13 cellular contexts compared by ENCODE assay signal in genomic region chr15:45759910-45760309, GRCh38.
DNase-seq lines count a peak whose midpoint lies in the region; ATAC-seq and TF ChIP-seq lines count a peak whose summit lies in the region.
"Had no signal": no experiment of that assay in that cellular context is flagged by ENCODE, and none has a peak within 500 bp of the region (broad histone marks: within the 10 kb centered on the region; RNA-seq: fewer than 3 reads in every experiment).

No MANE protein-coding gene starts in this region.

- no peak overlapping the region for H2AK5ac ChIP-seq in neuronal stem cell (ENCODE audit: low read depth, low read length)

- no peak overlapping the region for H3K4me3 Mint-ChIP-seq in natural killer cell treated with Interleukin-12 subunit alpha and Interleukin-12 subunit beta and Interleukin-15 and Interleukin-18, amount 100 ng/mL, for 72 hours
- H3K4me3 Mint-ChIP-seq in effector memory CD8-positive, alpha-beta T cell = no peak overlapping the region
- H3K4me3 Mint-ChIP-seq: CD4-positive, alpha-beta memory T cell had no signal

- no peak overlapping the region for H3K27ac Mint-ChIP-seq in natural killer cell treated with Interleukin-12 subunit alpha and Interleukin-12 subunit beta and Interleukin-15 and Interleukin-18, amount 100 ng/mL, for 72 hours
- no peak overlapping the region for H3K27ac Mint-ChIP-seq in effector memory CD8-positive, alpha-beta T cell
- H3K27ac Mint-ChIP-seq: CD4-positive, alpha-beta memory T cell had no signal

- TF ChIP-seq RAD21 in SK-N-SH (IDR thresholded peaks at IDR 0.05; ENCODE audit: low read length) = no peak

- H3K79me2 ChIP-seq in DOHH2 (ENCODE audit: control insufficient read depth, low read length) = no peaks in the 10 kb centered on the region
- no peaks in the 10 kb centered on the region for H3K79me2 ChIP-seq in SK-N-SH (ENCODE audit: insufficient read depth)

- H3K9ac ChIP-seq in neuronal stem cell (ENCODE audit: low read depth, low read length, poor library complexity) (no peak overlapping the region), SK-N-SH (no peak overlapping the region)
- H3K9ac ChIP-seq: GM23248 had no signal

- peak; percentile 98 for DNase-seq in NCI-H82 (lab: John Stamatoyannopoulos, UW)
- peak; percentile 32 for DNase-seq in neuronal stem cell (ENCODE audit: low spot score)
- no peak for DNase-seq in natural killer cell treated with Interleukin-12 subunit alpha and Interleukin-12 subunit beta and Interleukin-15 and Interleukin-18, amount 100 ng/mL, for 72 hours (ENCODE audit: low spot score)
- DNase-seq in SK-N-SH = no peak
- DNase-seq in effector memory CD8-positive, alpha-beta T cell = no peak
- DNase-seq: BE2C; CD4-positive, alpha-beta memory T cell; DMS53; GM23248 had no signal

- H3K27ac ChIP-seq in DOHH2 (ENCODE audit: low read depth, low read length) (no peak overlapping the region), ectodermal cell (ENCODE audit: insufficient read depth, low read depth, low read length, poor library complexity, severe bottlenecking) (peak overlapping the region; percentile 30), neuronal stem cell (replicated peaks; ENCODE audit: low read length) (peak overlapping the region; percentile 14), SK-N-SH (ENCODE audit: low read depth in 2 of 2, low read length in 1 of 2) (no peak overlapping the region)
- H3K27ac ChIP-seq: A549, C4-2B, GM23248 had no signal

- no peak overlapping the region for H3K14ac ChIP-seq in neuronal stem cell (ENCODE audit: low read length)

- H3K23ac ChIP-seq in neuronal stem cell (ENCODE audit: low read depth, low read length, poor library complexity) = no peak overlapping the region

- POLR2A ChIA-PET in SK-N-SH (lab: Yijun Ruan, JAX) = no interaction called here

- H3K9me3 Mint-ChIP-seq in natural killer cell treated with Interleukin-12 subunit alpha and Interleukin-12 subunit beta and Interleukin-15 and Interleukin-18, amount 100 ng/mL, for 72 hours = peaks cover 10% of the 10 kb centered on the region
- H3K9me3 Mint-ChIP-seq in effector memory CD8-positive, alpha-beta T cell = no peaks in the 10 kb centered on the region

- no peak overlapping the region for H3K4ac ChIP-seq in neuronal stem cell (ENCODE audit: low read length)

- no peak overlapping the region for H4K8ac ChIP-seq in neuronal stem cell (ENCODE audit: low read depth, low read length)

- CTCF ChIA-PET in SK-N-SH (lab: Yijun Ruan, JAX) = interaction anchor here (1.1 to 1.4 kb wide), 3 partner anchors 12 to 36 kb away, joined by 3 to 5 read pairs (median 4); no protein-coding TSS in a partner anchor

- no peak overlapping the region for H4K91ac ChIP-seq in neuronal stem cell (ENCODE audit: low read depth, low read length, poor library complexity)

- H3K4me2 ChIP-seq in DOHH2 (ENCODE audit: low read length) (peak overlapping the region; percentile 42), neuronal stem cell (ENCODE audit: insufficient read depth, low read length, poor library complexity, severe bottlenecking) (no peak overlapping the region), SK-N-SH (no peak overlapping the region)
- H3K4me2 ChIP-seq: A549 had no signal

- H3K9me3 ChIP-seq in DOHH2 (ENCODE audit: control insufficient read depth, insufficient read depth, low read length) (peaks cover 20% of the 10 kb centered on the region; the same call in 1 of the 2 replicates), ectodermal cell (ENCODE audit: control insufficient read depth, low read length) (no peaks in the 10 kb centered on the region), neuronal stem cell (replicated peaks in 1 of 2; ENCODE audit: control insufficient read depth in 2 of 2, insufficient read depth in 1 of 2, low read depth in 1 of 2, low read length in 2 of 2) (no peaks in the 10 kb centered on the region), SK-N-SH (no peaks in the 10 kb centered on the region)
- H3K9me3 ChIP-seq: A549, BE2C had no signal

- H2BK5ac ChIP-seq in neuronal stem cell (ENCODE audit: low read length) = no peak overlapping the region

- peaks cover 34 to 55% of the 10 kb centered on the region in 2 donors for H3K27me3 Mint-ChIP-seq in natural killer cell treated with Interleukin-12 subunit alpha and Interleukin-12 subunit beta and Interleukin-15 and Interleukin-18, amount 100 ng/mL, for 72 hours
- H3K27me3 Mint-ChIP-seq in effector memory CD8-positive, alpha-beta T cell = peaks cover 67 to 83% of the 10 kb centered on the region in 2 donors

- no peak for TF ChIP-seq CTCF in DOHH2 (IDR thresholded peaks at IDR 0.05; ENCODE audit: low read depth, low read length, poor library complexity, severe bottlenecking)
- no peak for TF ChIP-seq CTCF in SK-N-SH (IDR thresholded peaks at IDR 0.05)

- TF ChIP-seq EP300 in SK-N-SH (IDR thresholded peaks at IDR 0.05; ENCODE audit: borderline replicate concordance in 1 of 2, low read depth in 1 of 2, low read length in 1 of 2) = no peak

- H4K20me1 ChIP-seq in DOHH2 (ENCODE audit: control insufficient read depth, insufficient read depth, low read depth, low read length) (no peaks in the 10 kb centered on the region), SK-N-SH (ENCODE audit: insufficient read depth) (no peaks in the 10 kb centered on the region)

- no peak overlapping the region for H2BK120ac ChIP-seq in neuronal stem cell (ENCODE audit: low read depth, low read length)

- H2BK12ac ChIP-seq in neuronal stem cell (ENCODE audit: low read length) = no peak overlapping the region

- no peak overlapping the region for H3K18ac ChIP-seq in neuronal stem cell (ENCODE audit: low read length)

- peaks cover 49% of the 10 kb centered on the region for H3K4me1 ChIP-seq in DOHH2 (ENCODE audit: control insufficient read depth, low read length)
- peaks cover 9% of the 10 kb centered on the region for H3K4me1 ChIP-seq in ectodermal cell (ENCODE audit: control insufficient read depth, insufficient read depth, low read length)
- peaks cover 0 to 1% of the 10 kb centered on the region in 2 donors for H3K4me1 ChIP-seq in neuronal stem cell (ENCODE audit: control insufficient read depth in 2 of 2, insufficient read depth in 1 of 2, low read depth in 1 of 2, low read length in 2 of 2)
- H3K4me1 ChIP-seq in SK-N-SH (ENCODE audit: control insufficient read depth in 1 of 2, insufficient read depth in 2 of 2, low read depth in 1 of 2, low read length in 1 of 2) = no peaks in the 10 kb centered on the region
- H3K4me1 ChIP-seq: A549, BE2C had no signal

- no peaks in the 10 kb centered on the region for H3K79me1 ChIP-seq in neuronal stem cell (ENCODE audit: low read depth, low read length)

- no peaks in the 10 kb centered on the region for H3K4me1 Mint-ChIP-seq in natural killer cell treated with Interleukin-12 subunit alpha and Interleukin-12 subunit beta and Interleukin-15 and Interleukin-18, amount 100 ng/mL, for 72 hours (ENCODE audit: low read depth in 2 of 2)
- H3K4me1 Mint-ChIP-seq in effector memory CD8-positive, alpha-beta T cell (ENCODE audit: low read depth in 2 of 2) = no peaks in the 10 kb centered on the region
- H3K4me1 Mint-ChIP-seq: CD4-positive, alpha-beta memory T cell had no signal

- WGBS in ectodermal cell, 2 experiments = 45 to 65% methylated on average over 3 of the region's 3 CpGs
- WGBS in neuronal stem cell (ENCODE audit: extremely low coverage in 2 of 2, insufficient read length in 2 of 2, insufficient replicate concordance in 1 of 2), 2 donors = no CpG with 5 or more reads among the region's 3 CpGs
- WGBS in SK-N-SH (ENCODE audit: low lambda C conversion rate) = 8% methylated on average over 3 of the region's 3 CpGs

- no peaks in the 10 kb centered on the region for H3K9me2 ChIP-seq in DOHH2 (replicated peaks; ENCODE audit: control insufficient read depth, low read length)
- no peaks in the 10 kb centered on the region for H3K9me2 ChIP-seq in SK-N-SH

- H3K4me3 ChIP-seq in DOHH2 (ENCODE audit: low read length) = no peak overlapping the region
- H3K4me3 ChIP-seq in ectodermal cell (ENCODE audit: insufficient read depth, low read depth, low read length) = no peak overlapping the region
- no peak overlapping the region for H3K4me3 ChIP-seq in neuronal stem cell (ENCODE audit: low read length in 2 of 2)
- H3K4me3 ChIP-seq in SK-N-SH (ENCODE audit: low read depth in 2 of 2, low read length in 1 of 2) = no peak overlapping the region
- H3K4me3 ChIP-seq: A549, GM23248 had no signal

- H3K36me3 Mint-ChIP-seq in natural killer cell treated with Interleukin-12 subunit alpha and Interleukin-12 subunit beta and Interleukin-15 and Interleukin-18, amount 100 ng/mL, for 72 hours = no peaks in the 10 kb centered on the region
- H3K36me3 Mint-ChIP-seq in effector memory CD8-positive, alpha-beta T cell (ENCODE audit: insufficient read depth) = no peaks in the 10 kb centered on the region
- H3K36me3 Mint-ChIP-seq: CD4-positive, alpha-beta memory T cell had no signal

- no peak for ATAC-seq in natural killer cell treated with Interleukin-12 subunit alpha and Interleukin-12 subunit beta and Interleukin-15 and Interleukin-18, amount 100 ng/mL, for 72 hours
- no peak for ATAC-seq in effector memory CD8-positive, alpha-beta T cell (replicated peaks)
- ATAC-seq: A549 had no signal

- H2AFZ ChIP-seq in neuronal stem cell (ENCODE audit: low read length) (no peak overlapping the region), SK-N-SH (ENCODE audit: low read depth) (no peak overlapping the region)
- H2AFZ ChIP-seq: GM23248 had no signal

- H3K36me3 ChIP-seq in DOHH2 (ENCODE audit: control insufficient read depth, low read length) (peaks cover 3% of the 10 kb centered on the region; the same call in 1 of the 2 replicates), ectodermal cell (ENCODE audit: control insufficient read depth, insufficient read depth, low read length) (no peaks in the 10 kb centered on the region), neuronal stem cell (replicated peaks in 1 of 2; ENCODE audit: control insufficient read depth in 2 of 2, insufficient read depth in 2 of 2, low read length in 2 of 2) (no peaks in the 10 kb centered on the region), SK-N-SH (replicated peaks in 1 of 2; ENCODE audit: control insufficient read depth in 1 of 2, insufficient read depth in 2 of 2, low read length in 1 of 2) (no peaks in the 10 kb centered on the region)
- H3K36me3 ChIP-seq: BE2C had no signal

- H3F3A ChIP-seq in DOHH2 (ENCODE audit: control insufficient read depth, insufficient read depth) (no peaks in the 10 kb centered on the region), SK-N-SH (replicated peaks; ENCODE audit: insufficient read depth) (no peaks in the 10 kb centered on the region)

- H3K27me3 ChIP-seq in DOHH2 (ENCODE audit: control insufficient read depth, low read length) = no peaks in the 10 kb centered on the region
- H3K27me3 ChIP-seq in ectodermal cell (ENCODE audit: control insufficient read depth, insufficient read depth, low read length, poor library complexity, severe bottlenecking) = no peaks in the 10 kb centered on the region
- no peaks in the 10 kb centered on the region for H3K27me3 ChIP-seq in neuronal stem cell (ENCODE audit: control insufficient read depth in 3 of 3, insufficient read depth in 3 of 3, low read depth in 1 of 3, low read length in 3 of 3)
- H3K27me3 ChIP-seq in SK-N-SH (ENCODE audit: insufficient read depth) = no peaks in the 10 kb centered on the region
- H3K27me3 ChIP-seq: BE2C had no signal

- no peak overlapping the region for H2BK15ac ChIP-seq in neuronal stem cell (ENCODE audit: low read length)

TF ChIP-seq in SK-N-SH, 30 proteins besides CTCF, POLR2A, EP300 and RAD21 (continues in another document):
- TF ChIP-seq GATA2 (CRISPR knock-in tag; IDR thresholded peaks at IDR 0.05) (no peak), NRF1 (IDR thresholded peaks at IDR 0.05; ENCODE audit: low read depth, low read length) (no peak)

Comparison
In these comparisons a context has a peak if more than half of its experiments do, and no peak if none do; other contexts are left out.
1. H3K27ac ChIP-seq: peak in ectodermal cell (single experiment) and neuronal stem cell (single experiment); none in DOHH2 (single experiment) and SK-N-SH (0 of 2).
2. DNase-seq: peak in NCI-H82 (single experiment) and neuronal stem cell (single experiment); none in natural killer cell treated with Interleukin-12 subunit alpha and Interleukin-12 subunit beta and Interleukin-15 and Interleukin-18, amount 100 ng/mL, for 72 hours (single experiment), SK-N-SH (single experiment) and effector memory CD8-positive, alpha-beta T cell (0 of 3).